In genomic region chr1:98556521-98557158, GRCh38 we compare ENCODE assay signal across 1 cellular context.
TF ChIP-seq lines count a peak whose summit lies in the region.

No MANE protein-coding gene starts in this region.

TF ChIP-seq in WTC11, 78 proteins besides CTCF, POLR2A, EP300 and RAD21 (continued from another document):
- TF ChIP-seq, protein P1, sequence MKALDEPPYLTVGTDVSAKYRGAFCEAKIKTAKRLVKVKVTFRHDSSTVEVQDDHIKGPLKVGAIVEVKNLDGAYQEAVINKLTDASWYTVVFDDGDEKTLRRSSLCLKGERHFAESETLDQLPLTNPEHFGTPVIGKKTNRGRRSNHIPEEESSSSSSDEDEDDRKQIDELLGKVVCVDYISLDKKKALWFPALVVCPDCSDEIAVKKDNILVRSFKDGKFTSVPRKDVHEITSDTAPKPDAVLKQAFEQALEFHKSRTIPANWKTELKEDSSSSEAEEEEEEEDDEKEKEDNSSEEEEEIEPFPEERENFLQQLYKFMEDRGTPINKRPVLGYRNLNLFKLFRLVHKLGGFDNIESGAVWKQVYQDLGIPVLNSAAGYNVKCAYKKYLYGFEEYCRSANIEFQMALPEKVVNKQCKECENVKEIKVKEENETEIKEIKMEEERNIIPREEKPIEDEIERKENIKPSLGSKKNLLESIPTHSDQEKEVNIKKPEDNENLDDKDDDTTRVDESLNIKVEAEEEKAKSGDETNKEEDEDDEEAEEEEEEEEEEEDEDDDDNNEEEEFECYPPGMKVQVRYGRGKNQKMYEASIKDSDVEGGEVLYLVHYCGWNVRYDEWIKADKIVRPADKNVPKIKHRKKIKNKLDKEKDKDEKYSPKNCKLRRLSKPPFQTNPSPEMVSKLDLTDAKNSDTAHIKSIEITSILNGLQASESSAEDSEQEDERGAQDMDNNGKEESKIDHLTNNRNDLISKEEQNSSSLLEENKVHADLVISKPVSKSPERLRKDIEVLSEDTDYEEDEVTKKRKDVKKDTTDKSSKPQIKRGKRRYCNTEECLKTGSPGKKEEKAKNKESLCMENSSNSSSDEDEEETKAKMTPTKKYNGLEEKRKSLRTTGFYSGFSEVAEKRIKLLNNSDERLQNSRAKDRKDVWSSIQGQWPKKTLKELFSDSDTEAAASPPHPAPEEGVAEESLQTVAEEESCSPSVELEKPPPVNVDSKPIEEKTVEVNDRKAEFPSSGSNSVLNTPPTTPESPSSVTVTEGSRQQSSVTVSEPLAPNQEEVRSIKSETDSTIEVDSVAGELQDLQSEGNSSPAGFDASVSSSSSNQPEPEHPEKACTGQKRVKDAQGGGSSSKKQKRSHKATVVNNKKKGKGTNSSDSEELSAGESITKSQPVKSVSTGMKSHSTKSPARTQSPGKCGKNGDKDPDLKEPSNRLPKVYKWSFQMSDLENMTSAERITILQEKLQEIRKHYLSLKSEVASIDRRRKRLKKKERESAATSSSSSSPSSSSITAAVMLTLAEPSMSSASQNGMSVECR (CRISPR knock-in tag; IDR thresholded peaks at IDR 0.05; ENCODE audit: borderline replicate concordance): no peak
- TF ChIP-seq ZBTB21 (CRISPR knock-in tag; IDR thresholded peaks at IDR 0.05; ENCODE audit: borderline replicate concordance) (no peak), GTF2I (CRISPR knock-in tag; conservative IDR thresholded peaks at IDR 0.05) (no peak), TP53 (CRISPR knock-in tag; IDR thresholded peaks at IDR 0.05) (no peak), ZNF416 (CRISPR knock-in tag; IDR thresholded peaks at IDR 0.05) (no peak), ETV6 (CRISPR knock-in tag; IDR thresholded peaks at IDR 0.05) (no peak)
- TF ChIP-seq, protein P2, sequence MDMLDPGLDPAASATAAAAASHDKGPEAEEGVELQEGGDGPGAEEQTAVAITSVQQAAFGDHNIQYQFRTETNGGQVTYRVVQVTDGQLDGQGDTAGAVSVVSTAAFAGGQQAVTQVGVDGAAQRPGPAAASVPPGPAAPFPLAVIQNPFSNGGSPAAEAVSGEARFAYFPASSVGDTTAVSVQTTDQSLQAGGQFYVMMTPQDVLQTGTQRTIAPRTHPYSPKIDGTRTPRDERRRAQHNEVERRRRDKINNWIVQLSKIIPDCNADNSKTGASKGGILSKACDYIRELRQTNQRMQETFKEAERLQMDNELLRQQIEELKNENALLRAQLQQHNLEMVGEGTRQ (CRISPR knock-in tag; IDR thresholded peaks at IDR 0.05): no peak
- TF ChIP-seq, protein P3, sequence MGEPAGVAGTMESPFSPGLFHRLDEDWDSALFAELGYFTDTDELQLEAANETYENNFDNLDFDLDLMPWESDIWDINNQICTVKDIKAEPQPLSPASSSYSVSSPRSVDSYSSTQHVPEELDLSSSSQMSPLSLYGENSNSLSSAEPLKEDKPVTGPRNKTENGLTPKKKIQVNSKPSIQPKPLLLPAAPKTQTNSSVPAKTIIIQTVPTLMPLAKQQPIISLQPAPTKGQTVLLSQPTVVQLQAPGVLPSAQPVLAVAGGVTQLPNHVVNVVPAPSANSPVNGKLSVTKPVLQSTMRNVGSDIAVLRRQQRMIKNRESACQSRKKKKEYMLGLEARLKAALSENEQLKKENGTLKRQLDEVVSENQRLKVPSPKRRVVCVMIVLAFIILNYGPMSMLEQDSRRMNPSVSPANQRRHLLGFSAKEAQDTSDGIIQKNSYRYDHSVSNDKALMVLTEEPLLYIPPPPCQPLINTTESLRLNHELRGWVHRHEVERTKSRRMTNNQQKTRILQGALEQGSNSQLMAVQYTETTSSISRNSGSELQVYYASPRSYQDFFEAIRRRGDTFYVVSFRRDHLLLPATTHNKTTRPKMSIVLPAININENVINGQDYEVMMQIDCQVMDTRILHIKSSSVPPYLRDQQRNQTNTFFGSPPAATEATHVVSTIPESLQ (CRISPR knock-in tag; IDR thresholded peaks at IDR 0.05): no peak
- TF ChIP-seq, protein P4, sequence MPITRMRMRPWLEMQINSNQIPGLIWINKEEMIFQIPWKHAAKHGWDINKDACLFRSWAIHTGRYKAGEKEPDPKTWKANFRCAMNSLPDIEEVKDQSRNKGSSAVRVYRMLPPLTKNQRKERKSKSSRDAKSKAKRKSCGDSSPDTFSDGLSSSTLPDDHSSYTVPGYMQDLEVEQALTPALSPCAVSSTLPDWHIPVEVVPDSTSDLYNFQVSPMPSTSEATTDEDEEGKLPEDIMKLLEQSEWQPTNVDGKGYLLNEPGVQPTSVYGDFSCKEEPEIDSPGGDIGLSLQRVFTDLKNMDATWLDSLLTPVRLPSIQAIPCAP (CRISPR knock-in tag; IDR thresholded peaks at IDR 0.05): no peak
